Comparison of ENCODE assay signal across 24 cellular contexts in genomic region chr10:130805635-130806030, GRCh38.
"Had no signal": no experiment of that assay in that cellular context is flagged by ENCODE, and none has a peak within 500 bp of the region (broad histone marks: within the 10 kb centered on the region; RNA-seq: fewer than 3 reads in every experiment).

No MANE protein-coding gene starts in this region.

- H3K27ac Mint-ChIP-seq: memory B cell; natural killer cell treated with Interleukin-12 subunit alpha and Interleukin-12 subunit beta and Interleukin-15 and Interleukin-18, amount 100 ng/mL, for 72 hours; neural progenitor cell; stimulated activated memory B cell treated with anti-CD40 and anti-IgM and Interleukin-4, amounts not matched to agents 10 μg/mL and 1 μg/mL and 100 μg/mL, for 72 hours; stimulated activated naive CD8-positive, alpha-beta T cell treated with anti-CD3 and anti-CD28 coated beads, Interleukin-15, Interleukin-2, amounts not matched to agents 100 ng/mL and 50 ng/mL, for 24 hours had no signal

- H3K4me1 Mint-ChIP-seq: memory B cell; stimulated activated memory B cell treated with anti-CD40 and anti-IgM and Interleukin-4, amounts not matched to agents 10 μg/mL and 1 μg/mL and 100 μg/mL, for 72 hours had no signal

- H3K27ac ChIP-seq: dorsolateral prefrontal cortex, heart left ventricle, left lung, lower lobe of right lung, neural progenitor cell, parathyroid adenoma, psoas muscle, right lobe of liver, spleen, tibial artery had no signal

- H3K79me2 ChIP-seq: parathyroid adenoma had no signal

- H3K9me3 Mint-ChIP-seq: natural killer cell treated with Interleukin-12 subunit alpha and Interleukin-12 subunit beta and Interleukin-15 and Interleukin-18, amount 100 ng/mL, for 72 hours; stimulated activated naive CD8-positive, alpha-beta T cell treated with anti-CD3 and anti-CD28 coated beads, Interleukin-15, Interleukin-2, amounts not matched to agents 100 ng/mL and 50 ng/mL, for 24 hours had no signal

- H3K36me3 ChIP-seq: heart left ventricle, left lung, lower lobe of right lung, neural progenitor cell, right lobe of liver, spleen, tibial artery had no signal

- H3K4me3 Mint-ChIP-seq: memory B cell; natural killer cell treated with Interleukin-12 subunit alpha and Interleukin-12 subunit beta and Interleukin-15 and Interleukin-18, amount 100 ng/mL, for 72 hours; neural progenitor cell; stimulated activated memory B cell treated with anti-CD40 and anti-IgM and Interleukin-4, amounts not matched to agents 10 μg/mL and 1 μg/mL and 100 μg/mL, for 72 hours; stimulated activated naive CD8-positive, alpha-beta T cell treated with anti-CD3 and anti-CD28 coated beads, Interleukin-15, Interleukin-2, amounts not matched to agents 100 ng/mL and 50 ng/mL, for 24 hours had no signal

- H3K4me2 ChIP-seq: neural progenitor cell had no signal

- H3K36me3 Mint-ChIP-seq: memory B cell; natural killer cell treated with Interleukin-12 subunit alpha and Interleukin-12 subunit beta and Interleukin-15 and Interleukin-18, amount 100 ng/mL, for 72 hours; neural progenitor cell; stimulated activated memory B cell treated with anti-CD40 and anti-IgM and Interleukin-4, amounts not matched to agents 10 μg/mL and 1 μg/mL and 100 μg/mL, for 72 hours had no signal

- DNase-seq: cortex of kidney; effector CD8-positive, alpha-beta T cell; heart left ventricle; hippocampal formation; left lung; lower lobe of right lung; midbrain; nucleus accumbens; psoas muscle; retina; right lobe of liver; spleen; stimulated activated CD4-positive, alpha-beta T cell treated with anti-CD3 and anti-CD28 coated beads, Interleukin-15, amount 100 ng/mL, for 24 hours; stimulated activated CD4-positive, alpha-beta T cell treated with anti-CD3 and anti-CD28 coated beads, Interleukin-1b, Interleukin-23, amount 100 ng/mL, for 48 hours; stimulated activated CD4-positive, alpha-beta T cell treated with anti-CD3 and anti-CD28 coated beads, Interleukin-4, amount 100 ng/mL, for 24 hours; tibial artery had no signal

- H3K4me3 ChIP-seq: dorsolateral prefrontal cortex, heart left ventricle, left lung, lower lobe of right lung, neural progenitor cell, psoas muscle, right lobe of liver, spleen, tibial artery had no signal

- H3K27me3 ChIP-seq: neural progenitor cell, right lobe of liver, tibial artery had no signal

- ATAC-seq: esophagus mucosa; heart left ventricle; left lung; lower lobe of right lung; natural killer cell treated with Interleukin-12 subunit alpha and Interleukin-12 subunit beta and Interleukin-15 and Interleukin-18, amount 100 ng/mL, for 72 hours; psoas muscle; right lobe of liver; stimulated activated memory B cell treated with anti-CD40 and anti-IgM and Interleukin-4, amounts not matched to agents 10 μg/mL and 1 μg/mL and 100 μg/mL, for 72 hours had no signal

- H3K4me1 ChIP-seq: heart left ventricle, left lung, lower lobe of right lung, parathyroid adenoma, psoas muscle, right lobe of liver, spleen, tibial artery had no signal

- H3K9ac ChIP-seq: neural progenitor cell, parathyroid adenoma had no signal

- H3K9me3 ChIP-seq: heart left ventricle, left lung, lower lobe of right lung, psoas muscle, right lobe of liver, tibial artery had no signal

- H3K27me3 Mint-ChIP-seq: memory B cell; natural killer cell treated with Interleukin-12 subunit alpha and Interleukin-12 subunit beta and Interleukin-15 and Interleukin-18, amount 100 ng/mL, for 72 hours; stimulated activated memory B cell treated with anti-CD40 and anti-IgM and Interleukin-4, amounts not matched to agents 10 μg/mL and 1 μg/mL and 100 μg/mL, for 72 hours; stimulated activated naive CD8-positive, alpha-beta T cell treated with anti-CD3 and anti-CD28 coated beads, Interleukin-15, Interleukin-2, amounts not matched to agents 100 ng/mL and 50 ng/mL, for 24 hours had no signal

- H2AFZ ChIP-seq: neural progenitor cell, parathyroid adenoma had no signal
